ENCODE assay signal across 8 cellular contexts in genomic region chr2:222320441-222321395, GRCh38. TPM values are rescaled to one million over a fixed set of nuclear protein-coding genes. Genes with fewer than 3 reads are reported as not detected.
DNase-seq lines count a peak whose midpoint lies in the region; ATAC-seq lines count a peak whose summit lies in the region.

No MANE protein-coding gene starts in this region.

- H2BK12ac ChIP-seq in mesenchymal stem cell (ENCODE audit: low read length in 2 of 2): no peak overlapping the region

- peak overlapping the region; percentile 80 for H3K4me2 ChIP-seq in mesenchymal stem cell (ENCODE audit: low read length, poor library complexity, severe bottlenecking)

- DNase-seq in ELR (ENCODE audit: low read depth) (peak; percentile 25), MG63 (no peak), mesenchymal stem cell (peak; percentile 40), CD1c-positive myeloid dendritic cell (ENCODE audit: extremely low spot score) (no peak)
- no peak for DNase-seq in central memory CD8-positive, alpha-beta T cell (ENCODE audit: low spot score in 2 of 2)

- H2AFZ ChIP-seq in mesenchymal stem cell (ENCODE audit: low read depth, low read length): no peak overlapping the region

- no peak overlapping the region for H3K27ac Mint-ChIP-seq in central memory CD8-positive, alpha-beta T cell (ENCODE audit: low read depth)

- H3K18ac ChIP-seq in mesenchymal stem cell (ENCODE audit: low read depth in 1 of 2, low read length in 2 of 2): peak overlapping the region in 1 of 2 experiments; percentile 49

- H3K9ac ChIP-seq in mesenchymal stem cell (ENCODE audit: low read length): peak overlapping the region; percentile 41

- H2BK15ac ChIP-seq in mesenchymal stem cell (ENCODE audit: low read depth, poor library complexity, severe bottlenecking): no peak overlapping the region

- H3K14ac ChIP-seq in mesenchymal stem cell (ENCODE audit: low read length in 2 of 2): no peak overlapping the region

- ATAC-seq in central memory CD8-positive, alpha-beta T cell (replicated peaks; ENCODE audit: extremely low read depth, poor library complexity, severe bottlenecking): no peak
- ATAC-seq in HG03442 (IDR thresholded peaks at IDR 0.05; ENCODE audit: unreplicated experiment) (no peak), GM19467 (IDR thresholded peaks at IDR 0.05; ENCODE audit: unreplicated experiment) (no peak), HG03139 (IDR thresholded peaks at IDR 0.05; ENCODE audit: unreplicated experiment) (no peak)

- no peaks in the 10 kb centered on the region for H3K9me3 Mint-ChIP-seq in central memory CD8-positive, alpha-beta T cell

- WGBS in mesenchymal stem cell: 8% methylated on average over 38 of the region's 38 CpGs

- H3K27me3 Mint-ChIP-seq in central memory CD8-positive, alpha-beta T cell: peaks cover 63% of the 10 kb centered on the region

- no peaks in the 10 kb centered on the region for H3K9me3 ChIP-seq in MG63
- H3K9me3 ChIP-seq in mesenchymal stem cell (ENCODE audit: control insufficient read depth, low read length): no peaks in the 10 kb centered on the region

- no peak overlapping the region for H2AK5ac ChIP-seq in mesenchymal stem cell (ENCODE audit: low read length, severe bottlenecking)

- H3K36me3 ChIP-seq in MG63: no peaks in the 10 kb centered on the region
- no peaks in the 10 kb centered on the region for H3K36me3 ChIP-seq in mesenchymal stem cell (ENCODE audit: control insufficient read depth in 1 of 2, insufficient read depth in 2 of 2, low read depth in 1 of 2, low read length in 2 of 2)

- peak overlapping the region; percentile 51 for H4K8ac ChIP-seq in mesenchymal stem cell (ENCODE audit: low read length)

- H3K4me3 ChIP-seq in MG63 (peak overlapping the region; percentile 40), mesenchymal stem cell (ENCODE audit: insufficient read depth in 1 of 2, low read depth in 1 of 2, low read length in 2 of 2) (peak overlapping the region; percentile 39 to 70)

- no peaks in the 10 kb centered on the region for H3K79me1 ChIP-seq in mesenchymal stem cell (replicated peaks; ENCODE audit: low read length, poor library complexity, severe bottlenecking)

- H2BK120ac ChIP-seq in mesenchymal stem cell (ENCODE audit: low read depth, low read length): no peak overlapping the region

- H3K23ac ChIP-seq in mesenchymal stem cell (ENCODE audit: low read length in 2 of 2): no peak overlapping the region

- H3K27ac ChIP-seq in mesenchymal stem cell (ENCODE audit: low read length, poor library complexity, severe bottlenecking): no peak overlapping the region

- no peak overlapping the region for H3K4ac ChIP-seq in mesenchymal stem cell (ENCODE audit: low read depth in 1 of 2, low read length in 2 of 2)

- no peaks in the 10 kb centered on the region for H3K36me3 Mint-ChIP-seq in central memory CD8-positive, alpha-beta T cell (ENCODE audit: insufficient read depth)

- H3K4me1 Mint-ChIP-seq in central memory CD8-positive, alpha-beta T cell: peaks cover 6% of the 10 kb centered on the region

- H3K27me3 ChIP-seq in MG63 (peaks cover 2% of the 10 kb centered on the region; the same call in 1 of the 2 replicates), mesenchymal stem cell (ENCODE audit: control insufficient read depth in 1 of 2, insufficient read depth in 1 of 2, low read length in 2 of 2) (peaks cover 59 to 71% of the 10 kb centered on the region in 2 experiments)

- H3K4me1 ChIP-seq in mesenchymal stem cell (ENCODE audit: control insufficient read depth, insufficient read depth, low read depth, low read length): peaks cover 24% of the 10 kb centered on the region

- no peak overlapping the region for H4K91ac ChIP-seq in mesenchymal stem cell (ENCODE audit: low read length)

- peak overlapping the region; percentile 59 for H3K4me3 Mint-ChIP-seq in central memory CD8-positive, alpha-beta T cell

- H2BK5ac ChIP-seq in mesenchymal stem cell (ENCODE audit: low read depth, low read length, poor library complexity, severe bottlenecking): no peak overlapping the region

RNA-seq across cellular contexts. Expression of gene PAX3, which starts 21.9 kb away (rescaled TPM):
- total RNA-seq in MG63 (2014; rRNA removed; shearing (Covaris generic); ENCODE audit: low replicate concordance): 9.4 and 15.2 TPM in 2 replicates
- not detected for polyA plus RNA-seq in mesenchymal stem cell (2013, experiment 1 of 2)
- not detected for polyA plus RNA-seq in mesenchymal stem cell (2013, experiment 2 of 2)

Comparison
In these comparisons a context has a peak if more than half of its experiments do, and no peak if none do; other contexts are left out.
1. DNase-seq: peak in ELR (single experiment) and mesenchymal stem cell (single experiment); none in MG63 (single experiment), central memory CD8-positive, alpha-beta T cell (0 of 2) and CD1c-positive myeloid dendritic cell (single experiment).